In genomic region chr17:42681976-42682375, GRCh38 we compare ENCODE assay signal across 8 cellular contexts. TPM values are rescaled to one million over a fixed set of nuclear protein-coding genes. Genes with fewer than 3 reads are reported as not detected.
A peak's percentile ranks its signal among the peaks of the same experiment; 100 is the strongest.
DNase-seq lines count a peak whose midpoint lies in the region; ATAC-seq, FAIRE-seq and TF ChIP-seq lines count a peak whose summit lies in the region.

No MANE protein-coding gene starts in this region.

- ATAC-seq in pancreas, result no peak
- no peak for ATAC-seq in aorta (ENCODE audit: low FRiP score)

- WGBS in pancreas, 2 donors, result 59 to 70% methylated on average over 5 of the region's 5 CpGs
- 54 to 59% methylated on average over 5 of the region's 5 CpGs for WGBS in aorta, 2 donors

- H3K36me3 ChIP-seq in SJSA1 (no peaks in the 10 kb centered on the region), rectal smooth muscle tissue (ENCODE audit: control insufficient read depth, insufficient read depth, low read length) (no peaks in the 10 kb centered on the region), pancreas (no peaks in the 10 kb centered on the region), aorta (ENCODE audit: control insufficient read depth in 1 of 2, insufficient read depth in 2 of 2, low read length in 1 of 2) (no peaks in the 10 kb centered on the region)

- TF ChIP-seq CTCF in GM10266 (IDR thresholded peaks at IDR 0.05; ENCODE audit: control insufficient read depth, insufficient read depth, low read depth, missing control alignments) (no peak), epithelial cell of proximal tubule (conservative IDR thresholded peaks at IDR 0.05; ENCODE audit: low read depth, low read length) (no peak), pancreas (IDR thresholded peaks at IDR 0.05) (no peak)

- peak; percentile 44 for DNase-seq in GM10266 (ENCODE audit: extremely low spot score)
- no peak for DNase-seq in SJSA1 (ENCODE audit: low read depth in 1 of 2, low spot score in 2 of 2)
- no peak for DNase-seq in epithelial cell of proximal tubule (ENCODE audit: low read depth)
- no peak for DNase-seq in pancreas
- no peak for DNase-seq in medulla oblongata (ENCODE audit: extremely low spot score)
- no peak for DNase-seq in urothelium cell line (ENCODE audit: low spot score)
- no peak for DNase-seq in aorta

- peaks cover 34% of the 10 kb centered on the region for H3K4me1 ChIP-seq in SJSA1 (replicated peaks)
- H3K4me1 ChIP-seq in rectal smooth muscle tissue (ENCODE audit: control insufficient read depth, insufficient read depth, low read length), result peaks cover 23% of the 10 kb centered on the region
- peaks cover 6 to 25% (median 11%) of the 10 kb centered on the region in 3 donors for H3K4me1 ChIP-seq in pancreas
- H3K4me1 ChIP-seq in aorta (ENCODE audit: control insufficient read depth in 1 of 2, insufficient read depth in 2 of 2, low read length in 2 of 2), result no peaks in the 10 kb centered on the region

- H3K9ac ChIP-seq in rectal smooth muscle tissue (ENCODE audit: low read length), result no peak overlapping the region

- FAIRE-seq in pancreas (lab: Jason Lieb, UNC) (no peak), urothelium cell line (lab: Jason Lieb, UNC) (no peak)

- no peaks in the 10 kb centered on the region for H3K9me3 ChIP-seq in SJSA1 (replicated peaks)
- no peaks in the 10 kb centered on the region for H3K9me3 ChIP-seq in pancreas
- no peaks in the 10 kb centered on the region for H3K9me3 ChIP-seq in aorta (ENCODE audit: control insufficient read depth, low read length)

- H3K27ac ChIP-seq in SJSA1, result no peak overlapping the region
- H3K27ac ChIP-seq in rectal smooth muscle tissue (ENCODE audit: low read depth, low read length), result peak overlapping the region; percentile 77
- H3K27ac ChIP-seq in pancreas, result no peak overlapping the region
- H3K27ac ChIP-seq in aorta (ENCODE audit: low read depth in 1 of 2, low read length in 2 of 2), result no peak overlapping the region

- H3K4me3 ChIP-seq in SJSA1 (peak overlapping the region; percentile 37), epithelial cell of proximal tubule (ENCODE audit: low read depth, low read length) (peak overlapping the region; percentile 58), rectal smooth muscle tissue (ENCODE audit: low read length) (peak overlapping the region; percentile 70), pancreas (peak overlapping the region in 2 of 4 donors; percentile 13 to 37), aorta (ENCODE audit: low read length in 2 of 2) (peak overlapping the region in 1 of 2 donors; percentile 29)

- no peaks in the 10 kb centered on the region for H3K27me3 ChIP-seq in SJSA1 (replicated peaks)
- no peaks in the 10 kb centered on the region for H3K27me3 ChIP-seq in rectal smooth muscle tissue (ENCODE audit: control insufficient read depth, insufficient read depth, low read length)
- H3K27me3 ChIP-seq in pancreas, result no peaks in the 10 kb centered on the region
- no peaks in the 10 kb centered on the region for H3K27me3 ChIP-seq in aorta (ENCODE audit: control insufficient read depth in 1 of 2, insufficient read depth in 2 of 2, low read length in 1 of 2)

- intact Hi-C loops in pancreas (cut with DNase I) (no loop called here), aorta (cut with DNase I) (loop anchor here in 1 of 2 donors (5.0 kb wide), 2 partner anchors 75 to 100 kb away; partner anchors contain the start of genes RETREG3 and TUBG1)

RNA-seq across cellular contexts. Expression of gene CCR10, which starts 0.3 kb away (rescaled TPM):
- not detected in 2 replicates for total RNA-seq in SJSA1 (2014; rRNA removed; shearing (Covaris generic))
- total RNA-seq in epithelial cell of proximal tubule (3.0 and 6.5 TPM in 2 replicates), pancreas (1 to 10 TPM in 1 of 6 donors, under 1 TPM in 5; 0.09 to 1.0 (median 0.49) TPM), aorta (1 to 10 TPM; 2.5 to 3.4 TPM)
- polyA plus RNA-seq in pancreas (1 to 10 TPM in 1 of 2 donors, under 1 TPM in 1; 0.91 to 1.1 TPM), aorta (1 to 10 TPM in 1 of 2 donors, under 1 TPM in 1; 0.50 to 3.7 TPM)

RNA-seq across cellular contexts. Expression of gene CNTNAP1, which starts 0.4 kb away (rescaled TPM):
- total RNA-seq in SJSA1 (2014; rRNA removed; shearing (Covaris generic)), result 0.34 and 1.1 TPM in 2 replicates
- total RNA-seq in epithelial cell of proximal tubule (4.1 and 11.8 TPM in 2 replicates), pancreas (10 to 100 TPM in 1 of 6 donors, 1 to 10 TPM in 5; 3.1 to 10.4 (median 5.4) TPM), aorta (10 to 100 TPM in 1 of 2 donors, 1 to 10 TPM in 1; 7.6 to 25.8 TPM)
- polyA plus RNA-seq in pancreas (10 to 100 TPM in 1 of 2 donors, 1 to 10 TPM in 1; 8.1 to 20.0 TPM), aorta (10 to 100 TPM in 1 of 2 donors, 1 to 10 TPM in 1; 1.0 to 11.5 TPM)

RNA-seq across cellular contexts. Expression of gene PLEKHH3, which starts 5.2 kb away (rescaled TPM):
- total RNA-seq in SJSA1 (2014; rRNA removed; shearing (Covaris generic)), result 3.8 and 8.8 TPM in 2 replicates
- total RNA-seq in epithelial cell of proximal tubule (8.5 and 19.1 TPM in 2 replicates), pancreas (10 to 100 TPM; 24.7 to 90.6 (median 33.3) TPM), aorta (10 to 100 TPM; 27.0 to 47.5 TPM)
- polyA plus RNA-seq in pancreas (100 to 1,000 TPM; 148 to 215 TPM), aorta (10 to 100 TPM; 10.0 to 59.3 TPM)

RNA-seq across cellular contexts. Expression of gene TUBG2, which starts 22.9 kb away (rescaled TPM):
- total RNA-seq in SJSA1 (2014; rRNA removed; shearing (Covaris generic)), result 0.92 and 3.5 TPM in 2 replicates
- total RNA-seq in epithelial cell of proximal tubule (8.2 and 14.2 TPM in 2 replicates), pancreas (10 to 100 TPM; 10.9 to 43.4 (median 19.8) TPM), aorta (10 to 100 TPM; 23.4 to 42.6 TPM)
- polyA plus RNA-seq in pancreas (10 to 100 TPM; 48.2 to 90.5 TPM), aorta (10 to 100 TPM; 23.9 to 72.2 TPM)
